8 cellular contexts compared by ENCODE assay signal in genomic region chr3:182683335-182684257, GRCh38.
A peak's percentile ranks its signal among the peaks of the same experiment; 100 is the strongest.
DNase-seq lines count a peak whose midpoint lies in the region; ATAC-seq and TF ChIP-seq lines count a peak whose summit lies in the region.

No MANE protein-coding gene starts in this region.

- ATAC-seq in HG02588 (IDR thresholded peaks at IDR 0.05; ENCODE audit: unreplicated experiment) (peak; percentile 62), HG03135 (IDR thresholded peaks at IDR 0.05; ENCODE audit: unreplicated experiment) (no peak)

- DNase-seq in NCI-H1048 (lab: John Stamatoyannopoulos, UW) (peak; percentile 38), SW 1271 (lab: John Stamatoyannopoulos, UW) (peak; percentile 14 to 63), hepatic stellate cell (ENCODE audit: low spot score) (peak; percentile 64), renal cortical epithelial cell (ENCODE audit: low read depth) (peak; percentile 71)

- peak overlapping the region; percentile 62 for H3K27ac ChIP-seq in angular gyrus (ENCODE audit: low read depth, low read length)

- TF ChIP-seq CTCF in GM12872 (IDR thresholded peaks at IDR 0.05; ENCODE audit: insufficient read depth, low read depth, low read length): peak; percentile 91
